ENCODE assay signal across 13 cellular contexts in genomic region chr1:242813490-242814091, GRCh38.
DNase-seq lines count a peak whose midpoint lies in the region; ATAC-seq and TF ChIP-seq lines count a peak whose summit lies in the region.
"Had no signal": no experiment of that assay in that cellular context is flagged by ENCODE, and none has a peak within 500 bp of the region (broad histone marks: within the 10 kb centered on the region; RNA-seq: fewer than 3 reads in every experiment).

No MANE protein-coding gene starts in this region.

- H2AFZ ChIP-seq in neural progenitor cell (replicated peaks), result peak overlapping the region; percentile 50

- intact Hi-C loops in breast epithelium (cut with DNase I; ENCODE audit: low total_unique reads), result loop anchor here (10.0 kb wide), 1 partner anchor 989 kb away; no protein-coding TSS in a partner anchor

- H3K27ac Mint-ChIP-seq in neural progenitor cell (no peak overlapping the region), T-cell (no peak overlapping the region)

- ATAC-seq in GM19035 (IDR thresholded peaks at IDR 0.05; ENCODE audit: unreplicated experiment) (peak; percentile 77), GM21786 (IDR thresholded peaks at IDR 0.05; ENCODE audit: unreplicated experiment) (peak; percentile 94), HG03159 (IDR thresholded peaks at IDR 0.05; ENCODE audit: unreplicated experiment) (peak; percentile 98), T-cell (replicated peaks in 1 of 4) (no peak)
- ATAC-seq: left ventricle myocardium superior had no signal

- H3K9me3 ChIP-seq in neural progenitor cell (ENCODE audit: low read depth) (no peaks in the 10 kb centered on the region), breast epithelium (no peaks in the 10 kb centered on the region)

- TF ChIP-seq CTCF in neural progenitor cell (IDR thresholded peaks at IDR 0.05), result no peak
- TF ChIP-seq CTCF in breast epithelium (IDR thresholded peaks at IDR 0.05), result no peak

- H3K9ac ChIP-seq in neural progenitor cell, result no peak overlapping the region

- DNase-seq in neural progenitor cell (ENCODE audit: low spot score) (no peak), breast epithelium (ENCODE audit: low spot score in 2 of 2) (no peak), ecto neural progenitor cell (ENCODE audit: low spot score) (no peak), HCEC 1CT (no peak), T-cell (no peak)
- DNase-seq: DMS 273 treated with DMSO at 0.1 percent for 48 hours; effector memory CD4-positive, alpha-beta T cell; glutamatergic neuron; left ventricle myocardium superior; NCI-H187 treated with DMSO at 0.1 percent for 48 hours had no signal

- H3K79me2 ChIP-seq in neural progenitor cell (ENCODE audit: low read depth), result no peaks in the 10 kb centered on the region

- H3K36me3 ChIP-seq in neural progenitor cell (no peaks in the 10 kb centered on the region), breast epithelium (no peaks in the 10 kb centered on the region)

- H3K4me1 Mint-ChIP-seq in neural progenitor cell (no peaks in the 10 kb centered on the region), T-cell (no peaks in the 10 kb centered on the region)

- POLR2A ChIA-PET in T-cell (lab: Charles Lee), result no interaction called here

- H3K4me1 ChIP-seq in neural progenitor cell (no peaks in the 10 kb centered on the region), breast epithelium (no peaks in the 10 kb centered on the region)

- no peak overlapping the region for H3K4me3 ChIP-seq in neural progenitor cell
- no peak overlapping the region for H3K4me3 ChIP-seq in breast epithelium

- H3K27me3 ChIP-seq in neural progenitor cell (no peaks in the 10 kb centered on the region), breast epithelium (no peaks in the 10 kb centered on the region)

- H4K20me1 ChIP-seq in neural progenitor cell (ENCODE audit: low read depth), result no peaks in the 10 kb centered on the region

- H3K4me2 ChIP-seq in neural progenitor cell, result no peak overlapping the region

- H3K9me3 Mint-ChIP-seq in neural progenitor cell, result no peaks in the 10 kb centered on the region
- peaks cover 0 to 2% (median 0%) of the 10 kb centered on the region in 3 donors for H3K9me3 Mint-ChIP-seq in T-cell

- H3K27me3 Mint-ChIP-seq in neural progenitor cell (ENCODE audit: insufficient read depth, low read depth), result peaks cover 3% of the 10 kb centered on the region
- H3K27me3 Mint-ChIP-seq in T-cell, result peaks cover 11 to 12% of the 10 kb centered on the region in 2 donors

- CTCF ChIA-PET in T-cell (lab: Charles Lee), result no interaction called here

- H3K4me3 Mint-ChIP-seq in neural progenitor cell (no peak overlapping the region), T-cell (no peak overlapping the region)

- TF ChIP-seq POLR2A in breast epithelium (IDR thresholded peaks at IDR 0.05), result no peak

- no peaks in the 10 kb centered on the region for H3K36me3 Mint-ChIP-seq in neural progenitor cell
- H3K36me3 Mint-ChIP-seq in T-cell, result no peaks in the 10 kb centered on the region

- H3F3A ChIP-seq in neural progenitor cell (ENCODE audit: low read depth), result no peaks in the 10 kb centered on the region

- H3K27ac ChIP-seq in neural progenitor cell, result no peak overlapping the region
- no peak overlapping the region for H3K27ac ChIP-seq in breast epithelium

Comparison
In these comparisons a context has a peak if more than half of its experiments do, and no peak if none do; other contexts are left out.
1. ATAC-seq: peak in GM19035 (single experiment), GM21786 (single experiment) and HG03159 (single experiment); none in T-cell (0 of 4).